33 cellular contexts compared by ENCODE assay signal in the genomic region with DNA sequence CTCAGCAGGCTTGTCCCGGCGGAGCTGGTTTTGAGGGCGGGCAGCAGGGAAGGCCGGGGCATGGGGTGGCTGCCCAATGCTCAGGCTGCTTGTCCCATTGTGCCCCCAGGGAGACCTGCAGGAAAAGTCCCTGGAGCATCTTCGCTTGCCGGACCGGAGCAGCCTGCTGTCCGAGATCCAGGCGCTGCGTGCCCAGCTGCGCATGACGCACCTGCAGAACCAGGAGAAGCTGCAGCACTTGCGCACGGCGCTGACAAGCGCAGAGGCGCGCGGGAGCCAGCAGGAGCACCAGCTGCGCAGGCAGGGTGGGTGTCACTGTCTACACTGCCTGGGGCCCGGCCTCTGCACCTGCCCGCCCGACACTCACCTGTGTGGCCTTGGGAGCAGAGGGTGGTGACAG.
"Had no signal": no experiment of that assay in that cellular context is flagged by ENCODE, and none has a peak within 500 bp of the region (broad histone marks: within the 10 kb centered on the region; RNA-seq: fewer than 3 reads in every experiment).

No MANE protein-coding gene starts in this region.

- H3K9ac ChIP-seq: neural progenitor cell had no signal

- ATAC-seq: effector memory CD8-positive, alpha-beta T cell; left colon; naive thymus-derived CD4-positive, alpha-beta T cell; psoas muscle; sciatic nerve had no signal

- H3K27me3 ChIP-seq: esophagus squamous epithelium, heart right ventricle, neural progenitor cell, ovary, testis, tibial nerve, upper lobe of left lung had no signal

- H3K27ac ChIP-seq: esophagus squamous epithelium, heart right ventricle, neural progenitor cell, ovary, psoas muscle, testis, tibial nerve, upper lobe of left lung had no signal

- H3K4me1 ChIP-seq: esophagus squamous epithelium, heart right ventricle, psoas muscle, testis, tibial nerve, upper lobe of left lung had no signal

- FAIRE-seq: endometrium, islet of Langerhans, urothelium cell line had no signal

- H3K4me2 ChIP-seq: neural progenitor cell, smooth muscle cell had no signal

- H3K36me3 ChIP-seq: neural progenitor cell, ovary had no signal

- H3K4me3 ChIP-seq: esophagus squamous epithelium, heart right ventricle, neural progenitor cell, ovary, psoas muscle, smooth muscle cell, testis, tibial nerve, upper lobe of left lung had no signal

- H2AFZ ChIP-seq: neural progenitor cell had no signal

- DNase-seq: cortex of kidney; effector memory CD8-positive, alpha-beta T cell; erythroblast; esophagus squamous epithelium; foreskin melanocyte; glutamatergic neuron; heart right ventricle; hippocampal formation; kidney glomerular epithelial cell; left colon; mammary epithelial cell; mesendoderm; midbrain; naive thymus-derived CD4-positive, alpha-beta T cell; nucleus accumbens; ovary; retina; stimulated activated CD4-positive, alpha-beta T cell treated with anti-CD3 and anti-CD28 coated beads, Interleukin-12 subunit alpha, Interleukin-12 subunit beta, amount 100 ng/mL, for 4 hours; stimulated activated CD4-positive, alpha-beta T cell treated with anti-CD3 and anti-CD28 coated beads, Interleukin-1b, Interleukin-23, amount 100 ng/mL, for 48 hours; stimulated activated CD4-positive, alpha-beta T cell treated with anti-CD3 and anti-CD28 coated beads, Interleukin-4, amount 100 ng/mL, for 1 hour; stimulated activated CD8-positive, alpha-beta memory T cell treated with anti-CD3 and anti-CD28 coated beads, Interleukin-4, amount 100 ng/mL, for 48 hours; stimulated activated naive CD4-positive, alpha-beta T cell treated with Interleukin-2 at 50 U/mL for 16 hours; substantia nigra; testis; upper lobe of left lung had no signal

- H3K9me3 ChIP-seq: esophagus squamous epithelium, heart right ventricle, ovary, psoas muscle, testis, tibial nerve, upper lobe of left lung had no signal
